ENCODE assay signal across 22 cellular contexts in genomic region chr3:236881-237280, GRCh38. TPM values are rescaled to one million over a fixed set of nuclear protein-coding genes. Genes with fewer than 3 reads are reported as not detected.
DNase-seq lines count a peak whose midpoint lies in the region; ATAC-seq, FAIRE-seq and TF ChIP-seq lines count a peak whose summit lies in the region.
"Had no signal": no experiment of that assay in that cellular context is flagged by ENCODE, and none has a peak within 500 bp of the region (broad histone marks: within the 10 kb centered on the region; RNA-seq: fewer than 3 reads in every experiment).

No MANE protein-coding gene starts in this region.

- H2BK15ac ChIP-seq in mesendoderm (replicated peaks; ENCODE audit: low read depth) = no peak overlapping the region

- no peak overlapping the region for H3K4me3 Mint-ChIP-seq in CD8-positive, alpha-beta memory T cell
- H3K4me3 Mint-ChIP-seq: CD14-positive monocyte; CD4-positive, alpha-beta memory T cell; CD4-positive, CD25-positive, alpha-beta regulatory T cell had no signal

- H3K4ac ChIP-seq in mesendoderm (ENCODE audit: low read depth, low read length) = no peak overlapping the region

- no peak overlapping the region for H2BK5ac ChIP-seq in mesendoderm (ENCODE audit: low read length)

- peak; percentile 34 for ATAC-seq in GM19463 (IDR thresholded peaks at IDR 0.05; ENCODE audit: unreplicated experiment)
- ATAC-seq in SK-N-SH treated with all-trans-retinoic acid at 6 μM for 48 hours = no peak

- FAIRE-seq in bronchial epithelial cell (lab: Jason Lieb, UNC) = peak; percentile 84
- FAIRE-seq: A204.1, D721Med, G401.6, GM12891 had no signal

- H3K18ac ChIP-seq in mesendoderm (ENCODE audit: low read length) = no peak overlapping the region

- H3K4me1 Mint-ChIP-seq in CD8-positive, alpha-beta memory T cell = no peaks in the 10 kb centered on the region
- H3K4me1 Mint-ChIP-seq: CD14-positive monocyte; CD4-positive, alpha-beta memory T cell; CD4-positive, CD25-positive, alpha-beta regulatory T cell had no signal

- H3K27me3 ChIP-seq in bronchial epithelial cell (ENCODE audit: control insufficient read depth, insufficient read depth, low read length) (no peaks in the 10 kb centered on the region), mesendoderm (ENCODE audit: insufficient read depth, low read length, poor library complexity) (no peaks in the 10 kb centered on the region)
- no peaks in the 10 kb centered on the region for H3K27me3 ChIP-seq in CD8-positive, alpha-beta memory T cell (ENCODE audit: insufficient read depth, low read length, poor library complexity, severe bottlenecking)
- H3K27me3 ChIP-seq: BE2C, BLaER1 had no signal

- H2BK120ac ChIP-seq in mesendoderm (ENCODE audit: low read depth, low read length) = no peak overlapping the region

- no peaks in the 10 kb centered on the region for H3K36me3 ChIP-seq in bronchial epithelial cell (ENCODE audit: control insufficient read depth, insufficient read depth, low read length)
- no peaks in the 10 kb centered on the region for H3K36me3 ChIP-seq in mesendoderm (ENCODE audit: control insufficient read depth, insufficient read depth, low read length)
- H3K36me3 ChIP-seq in CD8-positive, alpha-beta memory T cell (ENCODE audit: insufficient read depth, low read length) = no peaks in the 10 kb centered on the region
- H3K36me3 ChIP-seq: BE2C, BLaER1 had no signal

- no peak overlapping the region for H3K9ac ChIP-seq in mesendoderm (ENCODE audit: low read length)
- H3K9ac ChIP-seq: BLaER1 had no signal

- H3K4me1 ChIP-seq in mesendoderm (ENCODE audit: control insufficient read depth, low read depth, low read length) = peaks cover 7% of the 10 kb centered on the region
- no peaks in the 10 kb centered on the region for H3K4me1 ChIP-seq in CD8-positive, alpha-beta memory T cell (ENCODE audit: insufficient read depth, low read length)
- H3K4me1 ChIP-seq: BE2C, Caco-2 had no signal

- H2AK5ac ChIP-seq in mesendoderm (ENCODE audit: low read length) = no peak overlapping the region

- no peak for TF ChIP-seq CTCF in bronchial epithelial cell (IDR thresholded peaks at IDR 0.05; ENCODE audit: insufficient read depth, low read length, severe bottlenecking)

- peaks cover 4% of the 10 kb centered on the region for H3K79me1 ChIP-seq in mesendoderm (ENCODE audit: low read length)

- no peak overlapping the region for H4K5ac ChIP-seq in mesendoderm (ENCODE audit: low read length)

- H3K27ac Mint-ChIP-seq in CD8-positive, alpha-beta memory T cell = no peak overlapping the region
- H3K27ac Mint-ChIP-seq: CD14-positive monocyte; CD4-positive, alpha-beta memory T cell; CD4-positive, CD25-positive, alpha-beta regulatory T cell had no signal

- H3K27me3 Mint-ChIP-seq in CD8-positive, alpha-beta memory T cell = no peaks in the 10 kb centered on the region
- H3K27me3 Mint-ChIP-seq: CD4-positive, alpha-beta memory T cell had no signal

- no peaks in the 10 kb centered on the region for H3K36me3 Mint-ChIP-seq in CD8-positive, alpha-beta memory T cell
- H3K36me3 Mint-ChIP-seq: CD14-positive monocyte; CD4-positive, alpha-beta memory T cell; CD4-positive, CD25-positive, alpha-beta regulatory T cell had no signal

- POLR2A ChIA-PET in CD8-positive, alpha-beta memory T cell (lab: Charles Lee) = no interaction called here

- no peak overlapping the region for H3K23ac ChIP-seq in mesendoderm (ENCODE audit: low read length)

- H3K4me3 ChIP-seq in bronchial epithelial cell (ENCODE audit: low read depth, low read length) (no peak overlapping the region), mesendoderm (ENCODE audit: low read length) (no peak overlapping the region)
- H3K4me3 ChIP-seq in CD8-positive, alpha-beta memory T cell (ENCODE audit: low read length) = no peak overlapping the region
- H3K4me3 ChIP-seq: BLaER1 had no signal

- no peak overlapping the region for H3K4me2 ChIP-seq in mesendoderm (ENCODE audit: low read length)
- H3K4me2 ChIP-seq: BLaER1 had no signal

- no peak overlapping the region for H3K27ac ChIP-seq in mesendoderm (ENCODE audit: low read depth, low read length)
- H3K27ac ChIP-seq in CD8-positive, alpha-beta memory T cell (ENCODE audit: low read depth, low read length) = no peak overlapping the region
- H3K27ac ChIP-seq: BLaER1 had no signal

- no CpG with 5 or more reads among the region's 4 CpGs for WGBS in mesendoderm (ENCODE audit: extremely low coverage, insufficient coverage, low lambda C conversion rate)

- H4K8ac ChIP-seq in mesendoderm (ENCODE audit: low read depth, low read length) = no peak overlapping the region

- CTCF ChIA-PET in CD8-positive, alpha-beta memory T cell (lab: Charles Lee) = no interaction called here

- H3K9me3 Mint-ChIP-seq in CD8-positive, alpha-beta memory T cell = peaks cover 4 to 17% (median 6%) of the 10 kb centered on the region in 5 donors

- H3K9me3 ChIP-seq in CD8-positive, alpha-beta memory T cell (ENCODE audit: low read length) = no peaks in the 10 kb centered on the region
- H3K9me3 ChIP-seq: BE2C, BLaER1, Caco-2 had no signal

- H3K79me2 ChIP-seq in mesendoderm (ENCODE audit: control insufficient read depth, insufficient read depth, low read length) = no peaks in the 10 kb centered on the region

- no peak overlapping the region for H3K56ac ChIP-seq in mesendoderm (ENCODE audit: low read length)

- DNase-seq in bronchial epithelial cell (ENCODE audit: low read depth) (no peak), mesendoderm (peak; percentile 93)
- DNase-seq in CD8-positive, alpha-beta memory T cell = no peak
- DNase-seq: 8988T; ACHN; BE2C; C1 segment of cervical spinal cord; Caco-2; Calu3; CD4-positive, alpha-beta memory T cell; CD4-positive, CD25-positive, alpha-beta regulatory T cell; DMS79 treated with DMSO at 0.1 percent for 48 hours; GF-D8 had no signal

TF ChIP-seq in SK-N-SH treated with all-trans-retinoic acid at 6 μM for 48 hours, 23 proteins besides CTCF, POLR2A, EP300 and RAD21 (continues in another document):
- TF ChIP-seq TOX (CRISPR knock-in tag; IDR thresholded peaks at IDR 0.05; ENCODE audit: borderline replicate concordance) (no peak), PATZ1 (CRISPR knock-in tag; IDR thresholded peaks at IDR 0.05; ENCODE audit: borderline replicate concordance) (no peak), ZNF70 (CRISPR knock-in tag; IDR thresholded peaks at IDR 0.05) (no peak), OSR1 (CRISPR knock-in tag; IDR thresholded peaks at IDR 0.05) (no peak), ZNF8 (CRISPR knock-in tag; IDR thresholded peaks at IDR 0.05) (no peak), CREB5 (CRISPR knock-in tag; IDR thresholded peaks at IDR 0.05; ENCODE audit: low read depth) (no peak), ZFP30 (CRISPR knock-in tag; IDR thresholded peaks at IDR 0.05) (no peak), CSDC2 (CRISPR knock-in tag; IDR thresholded peaks at IDR 0.05) (no peak), PPARA (CRISPR knock-in tag; IDR thresholded peaks at IDR 0.05; ENCODE audit: borderline replicate concordance) (no peak), GLIS3 (CRISPR knock-in tag; IDR thresholded peaks at IDR 0.05) (no peak), ISL1 (CRISPR knock-in tag; IDR thresholded peaks at IDR 0.05) (no peak), POU6F1 (CRISPR knock-in tag; IDR thresholded peaks at IDR 0.05; ENCODE audit: borderline replicate concordance, low read depth) (no peak), ZC3H10 (CRISPR knock-in tag; IDR thresholded peaks at IDR 0.05) (no peak)

RNA-seq across cellular contexts. Expression of gene CHL1, which starts 40.3 kb away (rescaled TPM):
- 0.26 TPM in 2 replicates for total RNA-seq in bronchial epithelial cell
- 3.8 TPM for polyA plus RNA-seq in mesendoderm (2013, experiment 1 of 2)
- 3.9 TPM for polyA plus RNA-seq in mesendoderm (2013, experiment 2 of 2)
- total RNA-seq in CD8-positive, alpha-beta memory T cell = not detected
- polyA plus RNA-seq in CD8-positive, alpha-beta memory T cell = not detected
- total RNA-seq: A673; Caco-2; CD4-positive, alpha-beta memory T cell; CD4-positive, CD25-positive, alpha-beta regulatory T cell had no signal
- polyA plus RNA-seq: CD14-positive monocyte; CD4-positive, alpha-beta memory T cell; CD4-positive, CD25-positive, alpha-beta regulatory T cell had no signal
